In genomic region chr2:160731415-160731814, GRCh38 we compare ENCODE assay signal across 16 cellular contexts.
A peak's percentile ranks its signal among the peaks of the same experiment; 100 is the strongest.
DNase-seq lines count a peak whose midpoint lies in the region; ATAC-seq and TF ChIP-seq lines count a peak whose summit lies in the region.
"Had no signal": no experiment of that assay in that cellular context is flagged by ENCODE, and none has a peak within 500 bp of the region (broad histone marks: within the 10 kb centered on the region; RNA-seq: fewer than 3 reads in every experiment).

No MANE protein-coding gene starts in this region.

- no peak overlapping the region for H2BK20ac ChIP-seq in H9 (ENCODE audit: low read depth, low read length, poor library complexity, severe bottlenecking)

- H3K4me1 Mint-ChIP-seq in H9 (peaks cover 46 to 48% of the 10 kb centered on the region in 2 experiments), WTC11 (peaks cover 40% of the 10 kb centered on the region), mesothelial cell of epicardium (peaks cover 25% of the 10 kb centered on the region)
- H3K4me1 Mint-ChIP-seq: B cell had no signal

- H4K20me1 ChIP-seq in H9 (ENCODE audit: control insufficient read depth, insufficient read depth, insufficient read length): no peaks in the 10 kb centered on the region
- H4K20me1 ChIP-seq: BLaER1 treated with 17β-estradiol and CSF1 and Interleukin-3, amounts not matched to agents 10 nM and 100 nM had no signal

- no peak overlapping the region for H2AK5ac ChIP-seq in H9 (ENCODE audit: insufficient read length, low read length)
- no peak overlapping the region for H2AK5ac ChIP-seq in trophoblast cell (ENCODE audit: low read length)

- no peak overlapping the region for H3K18ac ChIP-seq in H9 (ENCODE audit: insufficient read length, low read depth, low read length)
- no peak overlapping the region for H3K18ac ChIP-seq in trophoblast cell (ENCODE audit: low read length)

- H3K9me3 Mint-ChIP-seq in H9 (no peaks in the 10 kb centered on the region), WTC11 (peaks cover 11% of the 10 kb centered on the region), mesothelial cell of epicardium (peaks cover 21% of the 10 kb centered on the region)
- H3K9me3 Mint-ChIP-seq: CD8-positive, alpha-beta T cell had no signal

- H3K27me3 Mint-ChIP-seq in H9 (ENCODE audit: low read depth) (no peaks in the 10 kb centered on the region), WTC11 (ENCODE audit: low read depth) (no peaks in the 10 kb centered on the region), mesothelial cell of epicardium (ENCODE audit: low read depth) (no peaks in the 10 kb centered on the region)

- CTCF ChIA-PET in WTC11 (lab: Charles Lee): no interaction called here

- H3K36me3 Mint-ChIP-seq in H9 (ENCODE audit: insufficient read depth in 1 of 3, low read depth in 3 of 3) (peaks cover 0 to 14% (median 6%) of the 10 kb centered on the region in 3 experiments; a peak in 4 of 7 replicates), WTC11 (no peaks in the 10 kb centered on the region), mesothelial cell of epicardium (no peaks in the 10 kb centered on the region)
- H3K36me3 Mint-ChIP-seq: CD8-positive, alpha-beta T cell had no signal

- H3K27me3 ChIP-seq in H9 (ENCODE audit: insufficient read depth, low read length) (no peaks in the 10 kb centered on the region), trophoblast cell (ENCODE audit: insufficient read depth, low read length) (no peaks in the 10 kb centered on the region), MG63 (no peaks in the 10 kb centered on the region)
- H3K27me3 ChIP-seq: BLaER1 treated with 17β-estradiol and CSF1 and Interleukin-3, amounts not matched to agents 10 nM and 100 nM had no signal

- H3K27ac ChIP-seq in H9 (ENCODE audit: insufficient read length, low read depth, low read length) (no peak overlapping the region), trophoblast cell (ENCODE audit: low read depth, low read length) (no peak overlapping the region)
- H3K27ac ChIP-seq: BLaER1 treated with 17β-estradiol and CSF1 and Interleukin-3, amounts not matched to agents 10 nM and 100 nM had no signal

- no peak overlapping the region for H2BK15ac ChIP-seq in H9 (ENCODE audit: low read depth, low read length)

- H4K91ac ChIP-seq in H9 (ENCODE audit: insufficient read length, low read depth, low read length) (no peak overlapping the region), trophoblast cell (ENCODE audit: low read depth, low read length) (no peak overlapping the region)

- H3K36me3 ChIP-seq in trophoblast cell (ENCODE audit: control insufficient read depth in 1 of 2, insufficient read depth in 2 of 2, low read length in 2 of 2) (no peaks in the 10 kb centered on the region), MG63 (no peaks in the 10 kb centered on the region)
- H3K36me3 ChIP-seq: BLaER1 treated with 17β-estradiol and CSF1 and Interleukin-3, amounts not matched to agents 10 nM and 100 nM had no signal

- peak overlapping the region in 2 of 3 experiments; percentile 7 to 96; a peak in 4 of 7 replicates for H3K27ac Mint-ChIP-seq in H9
- H3K27ac Mint-ChIP-seq in WTC11: 0 out of 2 replicates have a peak overlapping the region, but pooled peaks have one; percentile 22
- H3K27ac Mint-ChIP-seq in mesothelial cell of epicardium: peak overlapping the region; percentile 47
- H3K27ac Mint-ChIP-seq: B cell; CD8-positive, alpha-beta T cell had no signal

- no peaks in the 10 kb centered on the region for H3K23me2 ChIP-seq in H9 (ENCODE audit: insufficient read length, low read depth, low read length, poor library complexity, severe bottlenecking)

- H4K8ac ChIP-seq in H9 (replicated peaks; ENCODE audit: insufficient read length, low read depth, low read length) (no peak overlapping the region), trophoblast cell (ENCODE audit: low read depth, low read length) (no peak overlapping the region)

- H3K79me2 ChIP-seq in H9 (ENCODE audit: insufficient read depth, low read length) (no peaks in the 10 kb centered on the region), trophoblast cell (ENCODE audit: control insufficient read depth, insufficient read depth, low read length, poor library complexity) (no peaks in the 10 kb centered on the region)

- H3K79me1 ChIP-seq in H9 (ENCODE audit: insufficient read depth, low read depth, low read length, poor library complexity, severe bottlenecking): no peaks in the 10 kb centered on the region
- H3K79me1 ChIP-seq in trophoblast cell (ENCODE audit: low read length): peaks cover 9% of the 10 kb centered on the region

- TF ChIP-seq CTCF in H9 (conservative IDR thresholded peaks at IDR 0.05) (no peak), WTC11 (IDR thresholded peaks at IDR 0.05) (no peak), mesothelial cell of epicardium (IDR thresholded peaks at IDR 0.05; ENCODE audit: unreplicated experiment) (no peak), GM13976 (IDR thresholded peaks at IDR 0.05; ENCODE audit: borderline replicate concordance, control extremely low read depth, extremely low read depth, insufficient read depth, missing control alignments) (no peak)

- no peak overlapping the region for H3K4me3 Mint-ChIP-seq in H9
- H3K4me3 Mint-ChIP-seq in WTC11: no peak overlapping the region
- H3K4me3 Mint-ChIP-seq in mesothelial cell of epicardium: no peak overlapping the region
- H3K4me3 Mint-ChIP-seq: B cell; CD8-positive, alpha-beta T cell had no signal

- no peak overlapping the region for H3T11ph ChIP-seq in H9 (ENCODE audit: low read length)

- H3K4ac ChIP-seq in H9 (ENCODE audit: low read depth, low read length): no peak overlapping the region
- no peak overlapping the region for H3K4ac ChIP-seq in trophoblast cell (ENCODE audit: low read depth, low read length)

- H3K9ac ChIP-seq in H9 (ENCODE audit: extremely low read depth, insufficient read length, low read length) (no peak overlapping the region), trophoblast cell (ENCODE audit: low read length) (no peak overlapping the region)
- H3K9ac ChIP-seq: BLaER1 treated with 17β-estradiol and CSF1 and Interleukin-3, amounts not matched to agents 10 nM and 100 nM had no signal

- ATAC-seq in WTC11 (peak; percentile 55), HG03280 (IDR thresholded peaks at IDR 0.05; ENCODE audit: unreplicated experiment) (no peak)
- ATAC-seq: CD8-positive, alpha-beta T cell; GM12878 had no signal

- H2AFZ ChIP-seq in H9 (ENCODE audit: low read length) (no peak overlapping the region), trophoblast cell (ENCODE audit: insufficient read depth, low read length, poor library complexity) (no peak overlapping the region)

- no peak overlapping the region for H3K4me2 ChIP-seq in H9 (ENCODE audit: insufficient read depth, insufficient read length, low read length)
- H3K4me2 ChIP-seq in trophoblast cell (ENCODE audit: low read length): no peak overlapping the region
- H3K4me2 ChIP-seq: BLaER1 treated with 17β-estradiol and CSF1 and Interleukin-3, amounts not matched to agents 10 nM and 100 nM had no signal

- no peak overlapping the region for H2BK12ac ChIP-seq in H9 (ENCODE audit: insufficient read length, low read depth, low read length)
- peak overlapping the region; percentile 61 for H2BK12ac ChIP-seq in trophoblast cell (ENCODE audit: low read length)

- POLR2A ChIA-PET in WTC11 (lab: Charles Lee): no interaction called here

- no peak overlapping the region for H3K56ac ChIP-seq in H9 (ENCODE audit: insufficient read length, low read depth, low read length)

- H3K4me1 ChIP-seq in H9 (ENCODE audit: insufficient read depth, low read length): 0 out of 2 replicates have a peak, but pooled peaks cover 2% of the 10 kb centered on the region
- H3K4me1 ChIP-seq in trophoblast cell (ENCODE audit: control insufficient read depth in 1 of 2, insufficient read depth in 2 of 2, low read length in 2 of 2): peaks cover 2 to 3% of the 10 kb centered on the region in 2 experiments

- H3K23ac ChIP-seq in H9 (ENCODE audit: insufficient read length, low read depth, low read length) (no peak overlapping the region), trophoblast cell (ENCODE audit: low read length) (no peak overlapping the region)

- no peak for DNase-seq in H9
- no peak for DNase-seq in WTC11 (ENCODE audit: low spot score)
- no peak for DNase-seq in mesothelial cell of epicardium (ENCODE audit: low spot score in 2 of 2, unreplicated experiment in 2 of 2)
- DNase-seq in trophoblast cell: no peak
- DNase-seq in GM13976 (ENCODE audit: low spot score): no peak
- no peak for DNase-seq in MG63
- DNase-seq: CD8-positive, alpha-beta T cell; DMS 273 treated with DMSO at 0.1 percent for 48 hours; DMS53; DND-41; HCEC 1CT; KG1 had no signal

- H3K9me3 ChIP-seq in H9 (ENCODE audit: control insufficient read depth, low read depth, low read length) (no peaks in the 10 kb centered on the region), trophoblast cell (ENCODE audit: insufficient read depth, low read depth, low read length) (no peaks in the 10 kb centered on the region), MG63 (no peaks in the 10 kb centered on the region; the same call in 1 of the 2 replicates)

- no peak overlapping the region for H4K5ac ChIP-seq in H9 (ENCODE audit: insufficient read length, low read depth, low read length)

- in situ Hi-C loops in GM13976 (cut with MboI; ENCODE audit: low sequenced_read_pairs, unreplicated experiment): no loop called here

- no peak overlapping the region for H4K12ac ChIP-seq in trophoblast cell (ENCODE audit: low read depth, low read length)

- H2BK120ac ChIP-seq in H9 (ENCODE audit: low read depth, low read length, poor library complexity, severe bottlenecking) (no peak overlapping the region), trophoblast cell (ENCODE audit: insufficient read depth, low read length, poor library complexity) (peak overlapping the region; percentile 75)

- H3K4me3 ChIP-seq in trophoblast cell (ENCODE audit: low read depth, low read length) (no peak overlapping the region), MG63 (no peak overlapping the region)
- H3K4me3 ChIP-seq: BLaER1 treated with 17β-estradiol and CSF1 and Interleukin-3, amounts not matched to agents 10 nM and 100 nM; GM12878 had no signal

- H3K14ac ChIP-seq in H9 (ENCODE audit: insufficient read depth, low read length) (no peak overlapping the region), trophoblast cell (ENCODE audit: low read length) (peak overlapping the region; percentile 29)

- H2BK5ac ChIP-seq in H9 (ENCODE audit: insufficient read length, low read length) (no peak overlapping the region), trophoblast cell (ENCODE audit: low read depth, low read length, poor library complexity) (peak overlapping the region; percentile 66)

TF ChIP-seq in WTC11, 78 proteins besides CTCF, POLR2A, EP300 and RAD21 (continues in another document):
- TF ChIP-seq CBFB (CRISPR knock-in tag; IDR thresholded peaks at IDR 0.05; ENCODE audit: low read depth): no peak
